Comparison of ENCODE assay signal across 8 cellular contexts in the genomic region with DNA sequence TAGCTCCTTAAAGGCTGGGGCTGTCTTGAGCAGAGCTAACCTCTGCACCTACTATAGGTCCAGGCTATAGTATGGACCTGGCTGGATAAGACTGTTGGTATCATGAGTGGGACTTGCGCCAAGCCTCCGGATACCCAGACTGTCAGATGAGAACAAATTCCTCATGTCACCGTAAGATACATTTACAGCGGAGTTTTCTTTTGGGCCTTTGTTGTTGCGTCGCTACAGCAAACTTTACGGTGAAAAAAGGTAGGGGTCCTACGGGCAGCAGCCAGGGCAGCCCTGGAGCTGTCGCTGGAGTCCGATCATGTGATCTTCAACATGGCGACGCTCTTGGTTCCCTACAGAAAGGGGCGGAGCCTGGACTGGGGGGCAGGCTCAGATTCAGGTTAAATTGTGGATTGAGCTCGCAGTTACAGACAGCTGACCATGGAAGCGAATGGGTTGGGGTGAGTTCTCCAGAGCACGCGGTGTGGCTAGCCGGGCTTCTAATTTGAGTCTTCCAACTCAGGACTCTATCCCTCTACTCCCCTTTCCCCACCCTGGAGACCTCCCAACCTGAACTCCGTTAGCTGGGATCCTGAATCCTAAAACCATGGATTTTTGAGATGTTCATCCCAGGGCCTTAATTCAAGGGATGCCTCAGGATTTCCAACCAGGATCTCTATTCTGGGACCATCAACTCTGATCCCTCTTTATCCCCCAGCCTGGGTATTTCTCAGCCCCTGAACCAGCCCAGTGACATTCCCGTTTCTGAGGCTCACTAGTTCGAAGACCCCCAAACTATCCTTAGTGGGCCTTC.
DNase-seq lines count a peak whose midpoint lies in the region; ATAC-seq, FAIRE-seq and TF ChIP-seq lines count a peak whose summit lies in the region.

A gene (plus strand): TSS at position 418 of the 802 bp plus-strand sequence. CDS start 12 bp downstream, at position 430.

- no peak for FAIRE-seq in H54 (lab: Jason Lieb, UNC)

- no peaks in the 10 kb centered on the region for H3K27me3 Mint-ChIP-seq in nephron progenitor cell (ENCODE audit: low read depth, poor library complexity)
- H3K27me3 Mint-ChIP-seq in stimulated activated naive CD8-positive, alpha-beta T cell treated with anti-CD3 and anti-CD28 coated beads, Interleukin-15, amount 100 ng/mL, for 72 hours = no peaks in the 10 kb centered on the region

- H4K20me1 ChIP-seq in DOHH2 (ENCODE audit: control insufficient read depth, insufficient read depth, low read depth, low read length) = no peaks in the 10 kb centered on the region; the same call in 1 of the 2 replicates
- H4K20me1 ChIP-seq in Loucy (ENCODE audit: insufficient read depth, low read length, poor library complexity, severe bottlenecking) = no peaks in the 10 kb centered on the region

- H3F3A ChIP-seq in DOHH2 (ENCODE audit: control insufficient read depth, insufficient read depth) (no peaks in the 10 kb centered on the region), Loucy (ENCODE audit: low read depth) (no peaks in the 10 kb centered on the region)

- peak within 1 kb of the TSS; percentile 85 for H3K4me3 Mint-ChIP-seq in nephron progenitor cell
- peak within 1 kb of the TSS; percentile 88 to 95 for H3K4me3 Mint-ChIP-seq in stimulated activated naive CD8-positive, alpha-beta T cell treated with anti-CD3 and anti-CD28 coated beads, Interleukin-15, amount 100 ng/mL, for 72 hours

- H3K9me3 ChIP-seq in DOHH2 (ENCODE audit: control insufficient read depth, insufficient read depth, low read length) (no peaks in the 10 kb centered on the region), Loucy (ENCODE audit: insufficient read depth, low read depth, low read length) (no peaks in the 10 kb centered on the region)

- peak within 1 kb of the TSS; percentile 94 for H3K4me2 ChIP-seq in DOHH2 (ENCODE audit: low read length)
- peak within 1 kb of the TSS; percentile 98 for H3K4me2 ChIP-seq in Loucy (ENCODE audit: low read depth, low read length, poor library complexity, severe bottlenecking)

- peak within 1 kb of the TSS; percentile 39 for H3K27ac ChIP-seq in DOHH2 (ENCODE audit: low read depth, low read length)

- H3K79me2 ChIP-seq in DOHH2 (ENCODE audit: control insufficient read depth, low read length) (peaks cover 17% of the 10 kb centered on the region), Loucy (ENCODE audit: insufficient read depth, low read length) (peaks cover 12% of the 10 kb centered on the region)

- TF ChIP-seq CTCF in DOHH2 (IDR thresholded peaks at IDR 0.05; ENCODE audit: low read depth, low read length, poor library complexity, severe bottlenecking) (no peak), Loucy (conservative IDR thresholded peaks at IDR 0.05; ENCODE audit: low read length) (no peak), nephron progenitor cell (IDR thresholded peaks at IDR 0.05) (no peak)

- H3K4me1 ChIP-seq in DOHH2 (ENCODE audit: control insufficient read depth, low read length) = peaks cover 30% of the 10 kb centered on the region
- H3K4me1 ChIP-seq in Loucy (ENCODE audit: insufficient read depth, low read length, poor library complexity, severe bottlenecking) = peaks cover 33% of the 10 kb centered on the region

- peak; percentile 82 for ATAC-seq in stimulated activated naive CD8-positive, alpha-beta T cell treated with anti-CD3 and anti-CD28 coated beads, Interleukin-15, amount 100 ng/mL, for 72 hours

- H2AFZ ChIP-seq in Loucy (ENCODE audit: low read length) = peak within 1 kb of the TSS; percentile 98

- peaks cover 58% of the 10 kb centered on the region for H3K4me1 Mint-ChIP-seq in nephron progenitor cell
- peaks cover 50% of the 10 kb centered on the region for H3K4me1 Mint-ChIP-seq in stimulated activated naive CD8-positive, alpha-beta T cell treated with anti-CD3 and anti-CD28 coated beads, Interleukin-15, amount 100 ng/mL, for 72 hours

- no peaks in the 10 kb centered on the region for H3K9me3 Mint-ChIP-seq in nephron progenitor cell
- no peaks in the 10 kb centered on the region for H3K9me3 Mint-ChIP-seq in stimulated activated naive CD8-positive, alpha-beta T cell treated with anti-CD3 and anti-CD28 coated beads, Interleukin-15, amount 100 ng/mL, for 72 hours

- no peaks in the 10 kb centered on the region for H3K27me3 ChIP-seq in DOHH2 (ENCODE audit: control insufficient read depth, low read length)
- H3K27me3 ChIP-seq in Loucy (ENCODE audit: insufficient read depth, low read length, poor library complexity, severe bottlenecking) = no peaks in the 10 kb centered on the region

- peak; percentile 69 for TF ChIP-seq POLR2A in H54 (IDR thresholded peaks at IDR 0.05; ENCODE audit: low read depth, low read length)

- DNase-seq in H54 (ENCODE audit: insufficient read length, low spot score) (peak; percentile 91), SHP77 treated with DMSO at 0.1 percent for 48 hours (lab: John Stamatoyannopoulos, UW) (peak; percentile 94), fibroblast of the conjunctiva (ENCODE audit: low read depth) (peak; percentile 96), nephron progenitor cell (peak; percentile 89)
- DNase-seq in activated effector memory CD4-positive, alpha-beta T cell treated with anti-CD3 and anti-CD28 coated beads, Interleukin-2, amount 50 U/mL, for 16 hours = peak; percentile 96
- DNase-seq in stimulated activated naive CD8-positive, alpha-beta T cell treated with anti-CD3 and anti-CD28 coated beads, Interleukin-15, amount 100 ng/mL, for 72 hours = peak; percentile 86 to 94

- peak within 1 kb of the TSS; percentile 94 for H3K27ac Mint-ChIP-seq in nephron progenitor cell
- peak within 1 kb of the TSS; percentile 65 to 93 for H3K27ac Mint-ChIP-seq in stimulated activated naive CD8-positive, alpha-beta T cell treated with anti-CD3 and anti-CD28 coated beads, Interleukin-15, amount 100 ng/mL, for 72 hours

- peak within 1 kb of the TSS; percentile 79 for H3K9ac ChIP-seq in Loucy (ENCODE audit: low read depth, low read length, poor library complexity, severe bottlenecking)

- H3K36me3 Mint-ChIP-seq in nephron progenitor cell (ENCODE audit: low read depth) = peaks cover 7% of the 10 kb centered on the region

- peak within 1 kb of the TSS; percentile 92 for H3K4me3 ChIP-seq in DOHH2 (ENCODE audit: low read length)
- H3K4me3 ChIP-seq in Loucy (ENCODE audit: low read length, poor library complexity, severe bottlenecking) = peak within 1 kb of the TSS; percentile 86

- H3K36me3 ChIP-seq in DOHH2 (ENCODE audit: control insufficient read depth, low read length) (peaks cover 24% of the 10 kb centered on the region), Loucy (ENCODE audit: insufficient read depth, low read length) (peaks cover 2% of the 10 kb centered on the region; the same call in 1 of the 2 replicates)

- no peaks in the 10 kb centered on the region for H3K9me2 ChIP-seq in DOHH2 (replicated peaks; ENCODE audit: control insufficient read depth, low read length)
- H3K9me2 ChIP-seq in Loucy (replicated peaks; ENCODE audit: low read depth, low read length) = no peaks in the 10 kb centered on the region

Comparison
In these comparisons a context has a peak if more than half of its experiments do, and no peak if none do; other contexts are left out.
1. Peak in every context shown above with its lines: DNase-seq, ATAC-seq, H3K4me3 ChIP-seq and H3K27ac ChIP-seq.